Comparison of ENCODE assay signal across 18 cellular contexts in genomic region chr4:76256032-76256431, GRCh38. TPM values are rescaled to one million over a fixed set of nuclear protein-coding genes. Genes with fewer than 3 reads are reported as not detected.
"Had no signal": no experiment of that assay in that cellular context is flagged by ENCODE, and none has a peak within 500 bp of the region (broad histone marks: within the 10 kb centered on the region; RNA-seq: fewer than 3 reads in every experiment).

No MANE protein-coding gene starts in this region.

- H3K4me2 ChIP-seq: SK-N-SH had no signal

- DNase-seq: IMR-90, MV-4-11, NCI-H1048, NCI-H1105, NCI-H146, NCI-H1694 treated with DMSO at 0.1 percent for 48 hours, NCI-H1930, NCI-H2081, NCI-H2227 treated with DMSO at 0.1 percent for 48 hours, NCI-H524 treated with DMSO at 0.1 percent for 48 hours, NCI-H69, PC-3, SK-N-SH, T-helper 1 cell had no signal

- ATAC-seq: HepG2, Panc1, PC-3 had no signal

- H3K9me2 ChIP-seq: SK-N-SH had no signal

- H3K27ac ChIP-seq: RWPE1 had no signal

RNA-seq across cellular contexts. Expression of gene FAM47E, which starts 4.5 kb away (rescaled TPM):
- total RNA-seq: HT1080, IMR-90 had no signal
